In genomic region chr1:9020325-9020724, GRCh38 we compare ENCODE assay signal across 25 cellular contexts. TPM values are rescaled to one million over a fixed set of nuclear protein-coding genes. Genes with fewer than 3 reads are reported as not detected.
"Had no signal": no experiment of that assay in that cellular context is flagged by ENCODE, and none has a peak within 500 bp of the region (broad histone marks: within the 10 kb centered on the region; RNA-seq: fewer than 3 reads in every experiment).

No MANE protein-coding gene starts in this region.

- H3K9me3 Mint-ChIP-seq: activated CD4-positive, alpha-beta T cell treated with anti-CD3 and anti-CD28 coated beads, Interleukin-2, amount 10 ng/mL, durations not matched to agents 24 days and 14 days; activated naive CD4-positive, alpha-beta T cell treated with anti-CD3 and anti-CD28 coated beads, Interleukin-2, amount 50 U/mL, for 24 hours; activated naive CD8-positive, alpha-beta T cell treated with anti-CD3 and anti-CD28 coated beads, Interleukin-2, amount 50 U/mL, for 24 hours; activated T-cell treated with anti-CD3 and anti-CD28 coated beads, Interleukin-2, amount 50 U/mL, for 24 hours; activated T-helper 1 cell treated with anti-CD3 and anti-CD28 coated beads, Interleukin-12 subunit alpha, Interleukin-12 subunit beta, Interleukin-2, Interleukin-4 antibody, amounts not matched to agents 30 ng/mL and 10 ng/mL and 1 ng/mL, durations not matched to agents 14 hours and 24 hours and 36 hours; T-helper 1 cell treated with Interleukin-12 subunit alpha and Interleukin-12 subunit beta and Interleukin-4 antibody, amounts not matched to agents 30 μg/mL and 1 μg/mL, for 36 hours; WTC11 had no signal

- H3K4me3 ChIP-seq: K562 had no signal

- H3K4me1 Mint-ChIP-seq: activated CD4-positive, alpha-beta T cell treated with anti-CD3 and anti-CD28 coated beads, Interleukin-2, amount 10 ng/mL, durations not matched to agents 24 days and 14 days; activated CD8-positive, alpha-beta memory T cell treated with anti-CD3 and anti-CD28 coated beads, Interleukin-2, amount 10 ng/mL, durations not matched to agents 7 days and 5 days; activated naive CD8-positive, alpha-beta T cell treated with anti-CD3 and anti-CD28 coated beads, Interleukin-2, amount 50 U/mL, for 24 hours; WTC11 had no signal

- H3K36me3 Mint-ChIP-seq: activated CD8-positive, alpha-beta memory T cell treated with anti-CD3 and anti-CD28 coated beads, Interleukin-2, amount 10 ng/mL, durations not matched to agents 7 days and 5 days; activated naive CD4-positive, alpha-beta T cell treated with anti-CD3 and anti-CD28 coated beads, Interleukin-2, amount 50 U/mL, for 24 hours; WTC11 had no signal

- H3K4me3 Mint-ChIP-seq: activated CD4-positive, alpha-beta T cell treated with anti-CD3 and anti-CD28 coated beads, Interleukin-2, amount 10 ng/mL, durations not matched to agents 24 days and 14 days; activated CD8-positive, alpha-beta memory T cell treated with anti-CD3 and anti-CD28 coated beads, Interleukin-2, amount 10 ng/mL, durations not matched to agents 7 days and 5 days; activated naive CD4-positive, alpha-beta T cell treated with anti-CD3 and anti-CD28 coated beads, Interleukin-2, amount 50 U/mL, for 24 hours; activated naive CD8-positive, alpha-beta T cell treated with anti-CD3 and anti-CD28 coated beads, Interleukin-2, amount 50 U/mL, for 24 hours; activated T-cell treated with anti-CD3 and anti-CD28 coated beads, Interleukin-2, amount 50 U/mL, for 24 hours; activated T-helper 1 cell treated with anti-CD3 and anti-CD28 coated beads, Interleukin-12 subunit alpha, Interleukin-12 subunit beta, Interleukin-2, Interleukin-4 antibody, amounts not matched to agents 30 ng/mL and 10 ng/mL and 1 ng/mL, durations not matched to agents 14 hours and 24 hours and 36 hours; T-helper 1 cell treated with Interleukin-12 subunit alpha and Interleukin-12 subunit beta and Interleukin-4 antibody, amounts not matched to agents 30 μg/mL and 1 μg/mL, for 36 hours; WTC11 had no signal

- ATAC-seq: activated CD8-positive, alpha-beta memory T cell treated with anti-CD3 and anti-CD28 coated beads, Interleukin-2, amount 10 ng/mL, durations not matched to agents 7 days and 5 days; activated naive CD8-positive, alpha-beta T cell treated with anti-CD3 and anti-CD28 coated beads, Interleukin-2, amount 50 U/mL, for 24 hours; K562; PC-3; WTC11 had no signal

- H3K27me3 Mint-ChIP-seq: activated naive CD4-positive, alpha-beta T cell treated with anti-CD3 and anti-CD28 coated beads, Interleukin-2, amount 50 U/mL, for 24 hours had no signal

- H3K27ac Mint-ChIP-seq: activated CD4-positive, alpha-beta T cell treated with anti-CD3 and anti-CD28 coated beads, Interleukin-2, amount 10 ng/mL, durations not matched to agents 24 days and 14 days; activated CD8-positive, alpha-beta memory T cell treated with anti-CD3 and anti-CD28 coated beads, Interleukin-2, amount 10 ng/mL, durations not matched to agents 7 days and 5 days; activated naive CD8-positive, alpha-beta T cell treated with anti-CD3 and anti-CD28 coated beads, Interleukin-2, amount 50 U/mL, for 24 hours; activated T-cell treated with anti-CD3 and anti-CD28 coated beads, Interleukin-2, amount 50 U/mL, for 24 hours; activated T-helper 1 cell treated with anti-CD3 and anti-CD28 coated beads, Interleukin-12 subunit alpha, Interleukin-12 subunit beta, Interleukin-2, Interleukin-4 antibody, amounts not matched to agents 30 ng/mL and 10 ng/mL and 1 ng/mL, durations not matched to agents 14 hours and 24 hours and 36 hours; T-helper 1 cell treated with Interleukin-12 subunit alpha and Interleukin-12 subunit beta and Interleukin-4 antibody, amounts not matched to agents 30 μg/mL and 1 μg/mL, for 36 hours; WTC11 had no signal

- DNase-seq: activated CD4-positive, alpha-beta T cell treated with anti-CD3 and anti-CD28 coated beads, Interleukin-2, amount 10 ng/mL, durations not matched to agents 24 days and 14 days; activated CD4-positive, alpha-beta T cell treated with anti-CD3 and anti-CD28 coated beads, Interleukin-2, amount 50 U/mL, for 48 hours; activated CD4-positive, CD25-positive, alpha-beta regulatory T cell treated with anti-CD3 and anti-CD28 coated beads, Interleukin-2, amount 50 U/mL, for 72 hours; activated CD8-positive, alpha-beta memory T cell treated with anti-CD3 and anti-CD28 coated beads, Interleukin-2, amount 10 ng/mL, durations not matched to agents 7 days and 5 days; activated effector memory CD4-positive, alpha-beta T cell treated with Interleukin-2 at 50 U/mL for 16 hours; activated naive CD4-positive, alpha-beta T cell; activated naive CD8-positive, alpha-beta T cell treated with anti-CD3 and anti-CD28 coated beads, Interleukin-2, amount 50 U/mL, for 24 hours; activated T-cell treated with anti-CD3 and anti-CD28 coated beads, Interleukin-2, amount 50 U/mL, for 24 hours; amygdala; cerebellar nuclear complex; Karpas-422; NCI-H1048; NCI-H146; NCI-H187 treated with DMSO at 0.1 percent for 48 hours; NCI-H2081 treated with DMSO at 0.1 percent for 48 hours; NCI-H69; PC-3; SHP77 treated with DMSO at 0.1 percent for 48 hours had no signal

RNA-seq across cellular contexts. Expression of gene SLC2A7, which starts 5.9 kb away (rescaled TPM):
- total RNA-seq: activated CD4-positive, alpha-beta T cell treated with anti-CD3 and anti-CD28 coated beads, Interleukin-2, amount 10 ng/mL, durations not matched to agents 24 days and 14 days; activated CD8-positive, alpha-beta memory T cell treated with anti-CD3 and anti-CD28 coated beads, Interleukin-2, amount 10 ng/mL, durations not matched to agents 7 days and 5 days; activated T-helper 1 cell treated with anti-CD3 and anti-CD28 coated beads, Interleukin-12 subunit alpha, Interleukin-12 subunit beta, Interleukin-2, Interleukin-4 antibody, amounts not matched to agents 30 ng/mL and 10 ng/mL and 1 ng/mL, durations not matched to agents 14 hours and 24 hours and 36 hours; cardiac septum; K562; PC-3; SK-MEL-5; WTC11 had no signal
- polyA plus RNA-seq: K562 had no signal

RNA-seq across cellular contexts. Expression of gene SLC2A5, which starts 49.1 kb away (rescaled TPM):
- total RNA-seq: activated CD4-positive, alpha-beta T cell treated with anti-CD3 and anti-CD28 coated beads, Interleukin-2, amount 10 ng/mL, durations not matched to agents 24 days and 14 days; activated CD8-positive, alpha-beta memory T cell treated with anti-CD3 and anti-CD28 coated beads, Interleukin-2, amount 10 ng/mL, durations not matched to agents 7 days and 5 days; K562; PC-3 had no signal
